22 cellular contexts compared by ENCODE assay signal in the genomic region with DNA sequence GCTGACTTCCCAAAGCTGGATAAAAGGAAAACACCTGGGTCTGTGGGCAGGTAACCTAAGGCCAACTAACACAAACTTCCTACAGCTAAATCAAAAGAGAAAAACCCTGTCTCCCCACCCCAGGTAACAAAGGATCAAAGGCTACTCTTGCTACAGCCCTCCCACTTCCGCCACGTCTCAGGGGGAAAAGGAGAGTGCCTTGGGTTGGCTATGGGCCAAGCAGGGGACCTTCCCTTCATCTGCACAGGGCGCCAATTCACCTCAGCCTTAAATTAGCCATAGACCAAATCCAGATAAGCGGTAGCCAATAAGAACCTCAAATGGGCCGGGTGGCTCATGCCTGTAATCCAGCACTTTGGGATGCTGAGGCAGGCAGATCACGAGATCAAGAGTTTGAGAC.
DNase-seq lines count a peak whose midpoint lies in the region; ATAC-seq, FAIRE-seq and TF ChIP-seq lines count a peak whose summit lies in the region.
"Had no signal": no experiment of that assay in that cellular context is flagged by ENCODE, and none has a peak within 500 bp of the region (broad histone marks: within the 10 kb centered on the region; RNA-seq: fewer than 3 reads in every experiment).

No MANE protein-coding gene starts in this region.

- no peak overlapping the region for H2BK12ac ChIP-seq in H9 (ENCODE audit: insufficient read length, low read depth, low read length)

- no peaks in the 10 kb centered on the region for H3K9me2 ChIP-seq in PC-9 (ENCODE audit: insufficient read depth)

- H3K79me1 ChIP-seq in H9 (ENCODE audit: insufficient read depth, low read depth, low read length, poor library complexity, severe bottlenecking): no peaks in the 10 kb centered on the region

- H3K4me3 ChIP-seq in small intestine (ENCODE audit: low read depth in 1 of 2, low read length in 2 of 2): no peak overlapping the region
- no peak overlapping the region for H3K4me3 ChIP-seq in PC-9
- H3K4me3 ChIP-seq: BLaER1 treated with 17β-estradiol and CSF1 and Interleukin-3, amounts not matched to agents 10 nM and 100 nM; HAP-1 had no signal

- intact Hi-C loops in PC-9 (cut with micrococcal nuclease; ENCODE audit: unreplicated experiment): no loop called here

- no peak overlapping the region for H4K8ac ChIP-seq in H9 (replicated peaks; ENCODE audit: insufficient read length, low read depth, low read length)

- FAIRE-seq in small intestine (lab: Jason Lieb, UNC): no peak
- FAIRE-seq: G401.6, GM12891, GM19239, HepG2 had no signal

- H3K4me1 ChIP-seq in H9 (ENCODE audit: insufficient read depth, low read length) (no peaks in the 10 kb centered on the region; the same call in 1 of the 2 replicates), small intestine (ENCODE audit: control insufficient read depth in 2 of 2, insufficient read depth in 1 of 2, low read depth in 1 of 2, low read length in 1 of 2) (no peaks in the 10 kb centered on the region), PC-9 (replicated peaks; ENCODE audit: insufficient read depth) (no peaks in the 10 kb centered on the region)
- H3K4me1 ChIP-seq: BLaER1 treated with 17β-estradiol and CSF1 and Interleukin-3, amounts not matched to agents 10 nM and 100 nM; HAP-1 had no signal

- TF ChIP-seq CTCF in H9 (conservative IDR thresholded peaks at IDR 0.05): no peak
- no peak for TF ChIP-seq CTCF in WTC11 (IDR thresholded peaks at IDR 0.05)
- TF ChIP-seq CTCF in PC-9 (conservative IDR thresholded peaks at IDR 0.05): no peak

- no peak overlapping the region for H2BK20ac ChIP-seq in H9 (ENCODE audit: low read depth, low read length, poor library complexity, severe bottlenecking)

- H3K9ac ChIP-seq in H9 (ENCODE audit: extremely low read depth, insufficient read length, low read length): no peak overlapping the region
- H3K9ac ChIP-seq: BLaER1 treated with 17β-estradiol and CSF1 and Interleukin-3, amounts not matched to agents 10 nM and 100 nM; KMS-11 had no signal

- H3K27me3 ChIP-seq in H9 (ENCODE audit: insufficient read depth, low read length): no peaks in the 10 kb centered on the region
- no peaks in the 10 kb centered on the region for H3K27me3 ChIP-seq in small intestine (ENCODE audit: control insufficient read depth in 2 of 2, insufficient read depth in 2 of 2, low read length in 2 of 2)
- H3K27me3 ChIP-seq in PC-9 (ENCODE audit: insufficient read depth, low read depth): peaks cover 93% of the 10 kb centered on the region
- H3K27me3 ChIP-seq: BLaER1 treated with 17β-estradiol and CSF1 and Interleukin-3, amounts not matched to agents 10 nM and 100 nM had no signal

- H3K56ac ChIP-seq in H9 (ENCODE audit: insufficient read length, low read depth, low read length): no peak overlapping the region

- H3K27ac Mint-ChIP-seq in H9: no peak overlapping the region; a peak in 1 of 7 replicates
- no peak overlapping the region for H3K27ac Mint-ChIP-seq in WTC11
- H3K27ac Mint-ChIP-seq: B cell; CD8-positive, alpha-beta T cell; IgD-negative memory B cell had no signal

- H2BK120ac ChIP-seq in H9 (ENCODE audit: low read depth, low read length, poor library complexity, severe bottlenecking): no peak overlapping the region

- H3K9me3 Mint-ChIP-seq in H9: no peaks in the 10 kb centered on the region; a peak in 1 of 5 replicates
- peaks cover 6% of the 10 kb centered on the region for H3K9me3 Mint-ChIP-seq in WTC11
- H3K9me3 Mint-ChIP-seq: CD8-positive, alpha-beta T cell; IgD-negative memory B cell had no signal

- no peak overlapping the region for H3K14ac ChIP-seq in H9 (ENCODE audit: insufficient read depth, low read length)

- H3K4me2 ChIP-seq in H9 (ENCODE audit: insufficient read depth, insufficient read length, low read length) (no peak overlapping the region), PC-9 (no peak overlapping the region)
- H3K4me2 ChIP-seq: BLaER1 treated with 17β-estradiol and CSF1 and Interleukin-3, amounts not matched to agents 10 nM and 100 nM; KMS-11 had no signal

- H3K79me2 ChIP-seq in H9 (ENCODE audit: insufficient read depth, low read length) (no peaks in the 10 kb centered on the region), PC-9 (ENCODE audit: low read depth) (no peaks in the 10 kb centered on the region)

- H4K20me1 ChIP-seq in H9 (ENCODE audit: control insufficient read depth, insufficient read depth, insufficient read length) (no peaks in the 10 kb centered on the region), PC-9 (ENCODE audit: insufficient read depth) (no peaks in the 10 kb centered on the region)
- H4K20me1 ChIP-seq: BLaER1 treated with 17β-estradiol and CSF1 and Interleukin-3, amounts not matched to agents 10 nM and 100 nM had no signal

- DNase-seq in ELF-1 (ENCODE audit: low read depth, low spot score): peak; percentile 54
- DNase-seq in H9: no peak
- DNase-seq in WTC11 (ENCODE audit: low spot score): no peak
- peak; percentile 20 for DNase-seq in small intestine
- no peak for DNase-seq in PC-9
- DNase-seq: Calu3; CD8-positive, alpha-beta T cell; DMS 273 treated with DMSO at 0.1 percent for 48 hours; DMS53; DND-41; EL; GOT3 had no signal

- no peak overlapping the region for H3K18ac ChIP-seq in H9 (ENCODE audit: insufficient read length, low read depth, low read length)

- no peak overlapping the region for H2BK15ac ChIP-seq in H9 (ENCODE audit: low read depth, low read length)

- H3K27ac ChIP-seq in H9 (ENCODE audit: insufficient read length, low read depth, low read length) (no peak overlapping the region), small intestine (ENCODE audit: low read depth in 1 of 2, low read length in 1 of 2) (no peak overlapping the region), PC-9 (no peak overlapping the region)
- H3K27ac ChIP-seq: BLaER1 treated with 17β-estradiol and CSF1 and Interleukin-3, amounts not matched to agents 10 nM and 100 nM; KMS-11 had no signal

- H3K4me3 Mint-ChIP-seq in H9 (no peak overlapping the region), WTC11 (no peak overlapping the region)
- H3K4me3 Mint-ChIP-seq: B cell; CD8-positive, alpha-beta T cell; IgD-negative memory B cell had no signal

- WGBS in H9 (ENCODE audit: extremely low coverage, insufficient read length, low lambda C conversion rate): no CpG with 5 or more reads among the region's 6 CpGs
- WGBS in small intestine, 3 donors: 26 to 65% (median 37%) methylated on average over 6 of the region's 6 CpGs

- ATAC-seq in WTC11: 0 out of 2 replicates have a peak, but pooled peaks have one; percentile 18
- ATAC-seq in HG03521 (IDR thresholded peaks at IDR 0.05; ENCODE audit: unreplicated experiment): no peak
- ATAC-seq: CD8-positive, alpha-beta T cell; HepG2 had no signal

- H3K4ac ChIP-seq in H9 (ENCODE audit: low read depth, low read length): no peak overlapping the region

- H3K27me3 Mint-ChIP-seq in H9 (ENCODE audit: low read depth) (peaks cover 25% of the 10 kb centered on the region), WTC11 (ENCODE audit: low read depth) (peaks cover 21% of the 10 kb centered on the region)

- POLR2A ChIA-PET in WTC11 (lab: Charles Lee): no interaction called here
- POLR2A ChIA-PET in PC-9 (lab: Charles Lee; ENCODE audit: unreplicated experiment): no interaction called here

- no peaks in the 10 kb centered on the region; a peak in 1 of 7 replicates for H3K36me3 Mint-ChIP-seq in H9 (ENCODE audit: insufficient read depth in 1 of 3, low read depth in 3 of 3)
- H3K36me3 Mint-ChIP-seq in WTC11: 0 out of 2 replicates have a peak, but pooled peaks cover 2% of the 10 kb centered on the region
- H3K36me3 Mint-ChIP-seq: CD8-positive, alpha-beta T cell; IgD-negative memory B cell had no signal

- H3F3A ChIP-seq in PC-9 (ENCODE audit: insufficient read depth, low read depth): no peaks in the 10 kb centered on the region

- H3K4me1 Mint-ChIP-seq in H9 (peaks cover 29 to 37% of the 10 kb centered on the region in 2 experiments), WTC11 (peaks cover 42% of the 10 kb centered on the region)
- H3K4me1 Mint-ChIP-seq: B cell, IgD-negative memory B cell had no signal

- CTCF ChIA-PET in WTC11 (lab: Charles Lee) (no interaction called here), PC-9 (lab: Charles Lee) (no interaction called here)

- peak overlapping the region; percentile 73 for H2AFZ ChIP-seq in H9 (ENCODE audit: low read length)
- H2AFZ ChIP-seq in PC-9: no peak overlapping the region

- no peak overlapping the region for H2AK5ac ChIP-seq in H9 (ENCODE audit: insufficient read length, low read length)

- H3K23me2 ChIP-seq in H9 (ENCODE audit: insufficient read length, low read depth, low read length, poor library complexity, severe bottlenecking): no peaks in the 10 kb centered on the region

- no peak overlapping the region for H4K5ac ChIP-seq in H9 (ENCODE audit: insufficient read length, low read depth, low read length)

- H3K36me3 ChIP-seq in small intestine (ENCODE audit: control insufficient read depth in 2 of 2, insufficient read depth in 2 of 2, low read length in 2 of 2) (no peaks in the 10 kb centered on the region), PC-9 (ENCODE audit: low read depth) (no peaks in the 10 kb centered on the region)
- H3K36me3 ChIP-seq: BLaER1 treated with 17β-estradiol and CSF1 and Interleukin-3, amounts not matched to agents 10 nM and 100 nM; HAP-1 had no signal

- no peak overlapping the region for H2BK5ac ChIP-seq in H9 (ENCODE audit: insufficient read length, low read length)

- no peaks in the 10 kb centered on the region for H3K9me3 ChIP-seq in H9 (ENCODE audit: control insufficient read depth, low read depth, low read length)
- H3K9me3 ChIP-seq in small intestine (ENCODE audit: control insufficient read depth, low read depth): no peaks in the 10 kb centered on the region
- H3K9me3 ChIP-seq in PC-9 (ENCODE audit: insufficient read depth, low read depth): no peaks in the 10 kb centered on the region; the same call in 1 of the 2 replicates
- H3K9me3 ChIP-seq: BLaER1 treated with 17β-estradiol and CSF1 and Interleukin-3, amounts not matched to agents 10 nM and 100 nM; HAP-1 had no signal

- no peak overlapping the region for H3K23ac ChIP-seq in H9 (ENCODE audit: insufficient read length, low read depth, low read length)

- no peak overlapping the region for H3T11ph ChIP-seq in H9 (ENCODE audit: low read length)

- BruUV-seq in PC-9 (replicated peaks; lab: Mats Ljungman, UMichigan): no TSS peak

- no peak overlapping the region for H4K91ac ChIP-seq in H9 (ENCODE audit: insufficient read length, low read depth, low read length)

TF ChIP-seq in WTC11, 78 proteins besides CTCF, POLR2A, EP300 and RAD21 (continues in another document):
- TF ChIP-seq NR1H2 (CRISPR knock-in tag; IDR thresholded peaks at IDR 0.05): no peak

Comparison
In these comparisons a context has a peak if more than half of its experiments do, and no peak if none do; other contexts are left out.
1. DNase-seq: peak in ELF-1 (single experiment) and small intestine (single experiment); none in H9 (single experiment), WTC11 (single experiment) and PC-9 (0 of 2).